13 cellular contexts compared by ENCODE assay signal in the genomic region with DNA sequence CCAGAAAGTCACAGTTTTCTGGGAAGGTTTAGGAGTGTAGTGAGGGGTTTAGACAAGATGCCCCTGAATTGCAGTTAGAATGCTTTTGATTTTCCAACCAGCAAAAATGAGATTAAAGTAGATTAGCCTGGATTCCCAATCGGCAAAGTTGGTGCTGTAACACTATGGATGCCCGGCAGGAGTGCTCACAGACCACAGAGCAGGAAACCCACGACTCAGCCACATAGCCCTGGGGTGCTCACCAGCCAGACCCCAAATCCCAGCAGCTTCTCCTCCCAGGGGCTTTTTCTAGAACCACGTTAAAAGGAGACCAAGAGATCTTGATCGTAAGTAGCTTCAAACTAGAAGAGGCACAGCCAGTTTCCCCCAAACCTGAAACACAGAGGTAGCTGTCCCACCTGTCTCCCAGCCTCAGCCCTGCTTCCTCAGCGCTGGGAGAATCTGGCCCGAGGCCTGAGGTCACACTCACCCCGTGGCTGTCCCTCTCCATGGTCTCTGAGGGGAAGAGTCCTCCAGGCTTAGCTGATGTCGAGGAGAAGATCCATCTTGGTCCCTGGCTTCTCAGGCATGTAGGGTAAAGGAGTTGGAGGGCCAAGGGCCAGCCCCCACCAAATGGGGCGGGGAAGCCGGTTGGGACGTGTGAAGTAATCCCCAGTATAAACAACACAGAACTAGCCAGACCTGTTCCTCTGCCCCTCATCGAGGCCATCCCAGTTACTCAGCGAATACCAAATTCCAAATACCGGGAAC. TPM values are rescaled to one million over a fixed set of nuclear protein-coding genes. Genes with fewer than 3 reads are reported as not detected.
DNase-seq lines count a peak whose midpoint lies in the region; ATAC-seq and TF ChIP-seq lines count a peak whose summit lies in the region.
"Had no signal": no experiment of that assay in that cellular context is flagged by ENCODE, and none has a peak within 500 bp of the region (broad histone marks: within the 10 kb centered on the region; RNA-seq: fewer than 3 reads in every experiment).

A gene (minus strand): TSS at position 585 of the 750 bp plus-strand sequence. CDS start 95 bp downstream, at position 490.

- peak within 1 kb of the TSS; percentile 48 for H3K9ac ChIP-seq in HUES6 (ENCODE audit: low read length)
- H3K9ac ChIP-seq: parathyroid adenoma had no signal

- intact Hi-C loops in CD8-positive, alpha-beta T cell (cut with DNase I, micrococcal nuclease): no loop called here
- intact Hi-C loops in body of pancreas (cut with DNase I): no loop called here
- intact Hi-C loops in naive thymus-derived CD4-positive, alpha-beta T cell (cut with micrococcal nuclease): no loop called here

- 33 to 34% methylated on average over 15 of the region's 15 CpGs for WGBS in body of pancreas, 2 donors

- H3K27me3 ChIP-seq in CD8-positive, alpha-beta T cell (ENCODE audit: insufficient read depth, low read length): no peaks in the 10 kb centered on the region
- H3K27me3 ChIP-seq in HUES6 (ENCODE audit: control insufficient read depth, insufficient read depth, low read length): peaks cover 10% of the 10 kb centered on the region; the same call in 1 of the 2 replicates
- H3K27me3 ChIP-seq in body of pancreas: no peaks in the 10 kb centered on the region
- H3K27me3 ChIP-seq in naive thymus-derived CD4-positive, alpha-beta T cell (ENCODE audit: control insufficient read depth in 2 of 2, insufficient read depth in 2 of 2, low read length in 2 of 2): no peaks in the 10 kb centered on the region
- H3K27me3 ChIP-seq: cardiac muscle cell had no signal

- no peaks in the 10 kb centered on the region for H3K9me3 Mint-ChIP-seq in CD8-positive, alpha-beta T cell
- H3K9me3 Mint-ChIP-seq in naive thymus-derived CD4-positive, alpha-beta T cell: no peaks in the 10 kb centered on the region
- no peaks in the 10 kb centered on the region for H3K9me3 Mint-ChIP-seq in T-cell
- no peaks in the 10 kb centered on the region for H3K9me3 Mint-ChIP-seq in activated T-cell treated with anti-CD3 and anti-CD28 coated beads, Interleukin-2, amount 50 U/mL, for 4 hours

- peak in 1 of 3 donors; percentile 23 for TF ChIP-seq POLR2A in body of pancreas (IDR thresholded peaks at IDR 0.05)

- H3K4me3 Mint-ChIP-seq in CD8-positive, alpha-beta T cell: peak within 1 kb of the TSS; percentile 68
- peak within 1 kb of the TSS in 9 of 10 donors; percentile 48 to 73 (median 66) for H3K4me3 Mint-ChIP-seq in naive thymus-derived CD4-positive, alpha-beta T cell
- peak within 1 kb of the TSS in 1 of 3 donors; percentile 63 for H3K4me3 Mint-ChIP-seq in T-cell
- no peak within 1 kb of the TSS for H3K4me3 Mint-ChIP-seq in activated T-cell treated with anti-CD3 and anti-CD28 coated beads, Interleukin-2, amount 50 U/mL, for 4 hours

- peaks cover 56% of the 10 kb centered on the region for H3K4me1 Mint-ChIP-seq in CD8-positive, alpha-beta T cell (ENCODE audit: low read depth)
- H3K4me1 Mint-ChIP-seq in naive thymus-derived CD4-positive, alpha-beta T cell: peaks cover 44 to 56% (median 49%) of the 10 kb centered on the region in 7 donors
- peaks cover 52 to 59% (median 55%) of the 10 kb centered on the region in 3 donors for H3K4me1 Mint-ChIP-seq in T-cell
- peaks cover 42% of the 10 kb centered on the region for H3K4me1 Mint-ChIP-seq in activated T-cell treated with anti-CD3 and anti-CD28 coated beads, Interleukin-2, amount 50 U/mL, for 4 hours (ENCODE audit: low read depth)

- no peak within 1 kb of the TSS for H3K4me3 ChIP-seq in CD8-positive, alpha-beta T cell (ENCODE audit: low read depth, low read length)
- peak within 1 kb of the TSS; percentile 27; the same call in 1 of the 2 replicates for H3K4me3 ChIP-seq in HUES6 (ENCODE audit: low read depth, low read length)
- no peak within 1 kb of the TSS for H3K4me3 ChIP-seq in body of pancreas
- no peak within 1 kb of the TSS for H3K4me3 ChIP-seq in naive thymus-derived CD4-positive, alpha-beta T cell (ENCODE audit: low read length)
- H3K4me3 ChIP-seq: cardiac muscle cell, heart right ventricle had no signal

- POLR2A ChIA-PET in CD8-positive, alpha-beta T cell (lab: Charles Lee): interaction anchor here (0.5 to 1.0 kb wide), 3 partner anchors 22 to 115 kb away, joined by 3 to 5 read pairs (median 4); no protein-coding TSS in a partner anchor
- POLR2A ChIA-PET in naive thymus-derived CD4-positive, alpha-beta T cell (lab: Charles Lee): no interaction called here
- POLR2A ChIA-PET in T-cell (lab: Charles Lee): no interaction called here

- peak within 1 kb of the TSS; percentile 91 for H3K27ac Mint-ChIP-seq in CD8-positive, alpha-beta T cell
- H3K27ac Mint-ChIP-seq in naive thymus-derived CD4-positive, alpha-beta T cell: peak within 1 kb of the TSS in 8 of 9 donors; percentile 48 to 90 (median 64)
- peak within 1 kb of the TSS in 1 of 2 donors; percentile 66 for H3K27ac Mint-ChIP-seq in T-cell

- H3K27ac ChIP-seq in CD8-positive, alpha-beta T cell (ENCODE audit: low read depth, low read length): no peak within 1 kb of the TSS
- H3K27ac ChIP-seq in HUES6 (ENCODE audit: low read depth, low read length) (no peak within 1 kb of the TSS), body of pancreas (peak within 1 kb of the TSS; percentile 52 to 66 (median 62))
- H3K27ac ChIP-seq in naive thymus-derived CD4-positive, alpha-beta T cell (ENCODE audit: low read depth, low read length): no peak within 1 kb of the TSS
- H3K27ac ChIP-seq: cardiac muscle cell, heart right ventricle, parathyroid adenoma had no signal

- H3K36me3 Mint-ChIP-seq in CD8-positive, alpha-beta T cell: no peaks in the 10 kb centered on the region
- H3K36me3 Mint-ChIP-seq in naive thymus-derived CD4-positive, alpha-beta T cell: no peaks in the 10 kb centered on the region
- no peaks in the 10 kb centered on the region for H3K36me3 Mint-ChIP-seq in T-cell
- H3K36me3 Mint-ChIP-seq in activated T-cell treated with anti-CD3 and anti-CD28 coated beads, Interleukin-2, amount 50 U/mL, for 4 hours (ENCODE audit: insufficient read depth): no peaks in the 10 kb centered on the region

- H3K27me3 Mint-ChIP-seq in CD8-positive, alpha-beta T cell (ENCODE audit: low read depth): no peaks in the 10 kb centered on the region
- peaks cover 0 to 4% (median 0%) of the 10 kb centered on the region in 5 donors for H3K27me3 Mint-ChIP-seq in naive thymus-derived CD4-positive, alpha-beta T cell
- H3K27me3 Mint-ChIP-seq in T-cell: no peaks in the 10 kb centered on the region
- H3K27me3 Mint-ChIP-seq in activated T-cell treated with anti-CD3 and anti-CD28 coated beads, Interleukin-2, amount 50 U/mL, for 4 hours (ENCODE audit: low read depth): no peaks in the 10 kb centered on the region

- H3K4me1 ChIP-seq in CD8-positive, alpha-beta T cell (ENCODE audit: insufficient read depth, low read length): peaks cover 52% of the 10 kb centered on the region
- H3K4me1 ChIP-seq in HUES6 (ENCODE audit: control insufficient read depth, insufficient read depth, low read length) (peaks cover 34% of the 10 kb centered on the region), body of pancreas (peaks cover 12% of the 10 kb centered on the region)
- peaks cover 32 to 40% of the 10 kb centered on the region in 2 donors for H3K4me1 ChIP-seq in naive thymus-derived CD4-positive, alpha-beta T cell (ENCODE audit: control insufficient read depth in 2 of 2, insufficient read depth in 2 of 2, low read length in 2 of 2)
- H3K4me1 ChIP-seq: parathyroid adenoma had no signal

- DNase-seq in CD8-positive, alpha-beta T cell: no peak
- DNase-seq in body of pancreas: peak; percentile 48 to 74 (median 61)
- DNase-seq in naive thymus-derived CD4-positive, alpha-beta T cell: no peak
- no peak for DNase-seq in NCI-H1694 treated with DMSO at 0.1 percent for 48 hours (lab: John Stamatoyannopoulos, UW)
- no peak for DNase-seq in T-cell
- DNase-seq in activated T-cell treated with anti-CD3 and anti-CD28 coated beads, Interleukin-2, amount 50 U/mL, for 4 hours: no peak
- DNase-seq: heart right ventricle, NCI-H526 treated with DMSO at 0.1 percent for 48 hours had no signal

- TF ChIP-seq CTCF in CD8-positive, alpha-beta T cell (IDR thresholded peaks at IDR 0.05): no peak
- peak in 3 of 7 experiments; percentile 14 to 24 (median 20) for TF ChIP-seq CTCF in body of pancreas (IDR thresholded peaks at IDR 0.05)

- no peaks in the 10 kb centered on the region for H3K9me3 ChIP-seq in CD8-positive, alpha-beta T cell (ENCODE audit: low read length)
- H3K9me3 ChIP-seq in HUES6 (ENCODE audit: control insufficient read depth, insufficient read depth, low read depth, low read length) (no peaks in the 10 kb centered on the region), body of pancreas (no peaks in the 10 kb centered on the region)
- H3K9me3 ChIP-seq in naive thymus-derived CD4-positive, alpha-beta T cell (ENCODE audit: control insufficient read depth in 2 of 3, low read length in 3 of 3): no peaks in the 10 kb centered on the region
- H3K9me3 ChIP-seq: heart right ventricle had no signal

- ATAC-seq in CD8-positive, alpha-beta T cell: no peak
- ATAC-seq in body of pancreas: peak; percentile 87
- no peak for ATAC-seq in naive thymus-derived CD4-positive, alpha-beta T cell
- no peak for ATAC-seq in HG02852 (IDR thresholded peaks at IDR 0.05; ENCODE audit: unreplicated experiment)
- ATAC-seq in T-cell (replicated peaks in 1 of 4): no peak
- ATAC-seq in activated T-cell treated with anti-CD3 and anti-CD28 coated beads, Interleukin-2, amount 50 U/mL, for 4 hours: no peak
- ATAC-seq: heart right ventricle, HepG2 had no signal

- no peaks in the 10 kb centered on the region for H3K36me3 ChIP-seq in CD8-positive, alpha-beta T cell (ENCODE audit: insufficient read depth, low read length)
- no peaks in the 10 kb centered on the region for H3K36me3 ChIP-seq in HUES6 (ENCODE audit: control insufficient read depth, insufficient read depth, low read length)
- H3K36me3 ChIP-seq in body of pancreas (replicated peaks in 1 of 2; ENCODE audit: insufficient read depth in 1 of 2, low read depth in 2 of 2): no peaks in the 10 kb centered on the region
- H3K36me3 ChIP-seq in naive thymus-derived CD4-positive, alpha-beta T cell (ENCODE audit: control insufficient read depth in 2 of 3, insufficient read depth in 3 of 3, low read length in 3 of 3): no peaks in the 10 kb centered on the region
- H3K36me3 ChIP-seq: cardiac muscle cell, heart right ventricle had no signal

- CTCF ChIA-PET in CD8-positive, alpha-beta T cell (lab: Charles Lee): interaction anchor here (0.8 to 12.6 kb wide), 5 partner anchors 18 to 243 kb away, joined by 3 to 82 read pairs (median 12); no protein-coding TSS in a partner anchor
- CTCF ChIA-PET in naive thymus-derived CD4-positive, alpha-beta T cell (lab: Charles Lee): interaction anchor here (0.7 to 1.7 kb wide), 4 partner anchors 11 to 122 kb away, joined by 3 to 7 read pairs (median 3); no protein-coding TSS in a partner anchor
- CTCF ChIA-PET in T-cell (lab: Charles Lee): no interaction called here

RNA-seq across cellular contexts. Expression of the gene that starts here (rescaled TPM):
- total RNA-seq in CD8-positive, alpha-beta T cell: 1 to 10 TPM; 1.7 TPM
- total RNA-seq in body of pancreas (1 to 10 TPM; 1.6 to 4.9 TPM), T-cell (1 to 10 TPM; 2.1 to 4.7 (median 3.7) TPM)
- 1 to 10 TPM; 2.4 to 4.1 (median 3.1) TPM for total RNA-seq in naive thymus-derived CD4-positive, alpha-beta T cell
- under 1 TPM; 0.47 to 0.66 TPM for polyA plus RNA-seq in naive thymus-derived CD4-positive, alpha-beta T cell
- under 1 TPM; 0.26 to 0.38 (median 0.38) TPM for total RNA-seq in activated T-cell treated with anti-CD3 and anti-CD28 coated beads, Interleukin-2, amount 50 U/mL, for 4 hours
- total RNA-seq: HepG2 had no signal
- polyA plus RNA-seq: HepG2 had no signal

Comparison
In these comparisons a context has a peak if more than half of its experiments do, and no peak if none do; other contexts are left out.
1. DNase-seq: peak in body of pancreas (4 of 4); none in CD8-positive, alpha-beta T cell (0 of 7), naive thymus-derived CD4-positive, alpha-beta T cell (0 of 9), NCI-H1694 treated with DMSO at 0.1 percent for 48 hours (single experiment), T-cell (0 of 34) and activated T-cell treated with anti-CD3 and anti-CD28 coated beads, Interleukin-2, amount 50 U/mL, for 4 hours (single experiment).
2. H3K27ac ChIP-seq: peak in body of pancreas (4 of 4); none in CD8-positive, alpha-beta T cell (single experiment), HUES6 (single experiment) and naive thymus-derived CD4-positive, alpha-beta T cell (single experiment).
3. CTCF ChIA-PET loops: an anchor here in CD8-positive, alpha-beta T cell (0.8 to 12.6 kb wide) and naive thymus-derived CD4-positive, alpha-beta T cell (0.7 to 1.7 kb wide); none called in T-cell.